Comparison of ENCODE assay signal across 1 cellular context in the genomic region with DNA sequence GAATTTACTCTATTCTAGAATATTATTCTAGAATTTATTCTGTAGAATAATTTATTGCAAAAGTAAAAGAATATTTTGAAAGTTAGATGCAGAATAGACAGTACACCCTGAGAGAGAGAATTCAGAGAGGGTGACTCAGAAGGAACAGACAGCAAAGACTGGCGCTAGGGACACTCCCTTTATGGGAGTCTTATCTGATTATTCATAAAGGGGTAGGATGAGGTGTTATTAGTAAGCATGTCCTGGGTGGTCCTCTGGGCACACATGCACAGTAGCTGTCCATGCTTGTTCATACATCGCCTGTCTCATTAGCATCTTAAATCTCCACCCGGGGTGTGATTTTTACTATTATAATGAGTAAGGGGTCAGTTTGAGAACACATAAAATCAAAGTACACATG.
TF ChIP-seq lines count a peak whose summit lies in the region.

No MANE protein-coding gene starts in this region.

TF ChIP-seq in HepG2, 621 proteins besides CTCF, POLR2A, EP300 and RAD21:
- no peak for TF ChIP-seq PPARG (CRISPR knock-in tag; conservative IDR thresholded peaks at IDR 0.05)
- no peak for TF ChIP-seq RFXAP (CRISPR knock-in tag; IDR thresholded peaks at IDR 0.05; ENCODE audit: borderline replicate concordance)
- TF ChIP-seq PITX1 (CRISPR knock-in tag; IDR thresholded peaks at IDR 0.05) = no peak
- no peak for TF ChIP-seq ZNF292 (CRISPR knock-in tag; IDR thresholded peaks at IDR 0.05; ENCODE audit: borderline replicate concordance, low read depth)
- TF ChIP-seq CBX2 (IDR thresholded peaks at IDR 0.05; ENCODE audit: low read depth, low read length) = no peak
- TF ChIP-seq CBX2 (CRISPR knock-in tag; IDR thresholded peaks at IDR 0.05; ENCODE audit: low read depth) = no peak
- TF ChIP-seq, protein P1, sequence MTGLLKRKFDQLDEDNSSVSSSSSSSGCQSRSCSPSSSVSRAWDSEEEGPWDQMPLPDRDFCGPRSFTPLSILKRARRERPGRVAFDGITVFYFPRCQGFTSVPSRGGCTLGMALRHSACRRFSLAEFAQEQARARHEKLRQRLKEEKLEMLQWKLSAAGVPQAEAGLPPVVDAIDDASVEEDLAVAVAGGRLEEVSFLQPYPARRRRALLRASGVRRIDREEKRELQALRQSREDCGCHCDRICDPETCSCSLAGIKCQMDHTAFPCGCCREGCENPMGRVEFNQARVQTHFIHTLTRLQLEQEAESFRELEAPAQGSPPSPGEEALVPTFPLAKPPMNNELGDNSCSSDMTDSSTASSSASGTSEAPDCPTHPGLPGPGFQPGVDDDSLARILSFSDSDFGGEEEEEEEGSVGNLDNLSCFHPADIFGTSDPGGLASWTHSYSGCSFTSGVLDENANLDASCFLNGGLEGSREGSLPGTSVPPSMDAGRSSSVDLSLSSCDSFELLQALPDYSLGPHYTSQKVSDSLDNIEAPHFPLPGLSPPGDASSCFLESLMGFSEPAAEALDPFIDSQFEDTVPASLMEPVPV (CRISPR knock-in tag; IDR thresholded peaks at IDR 0.05) = no peak
